26 cellular contexts compared by ENCODE assay signal in the genomic region with DNA sequence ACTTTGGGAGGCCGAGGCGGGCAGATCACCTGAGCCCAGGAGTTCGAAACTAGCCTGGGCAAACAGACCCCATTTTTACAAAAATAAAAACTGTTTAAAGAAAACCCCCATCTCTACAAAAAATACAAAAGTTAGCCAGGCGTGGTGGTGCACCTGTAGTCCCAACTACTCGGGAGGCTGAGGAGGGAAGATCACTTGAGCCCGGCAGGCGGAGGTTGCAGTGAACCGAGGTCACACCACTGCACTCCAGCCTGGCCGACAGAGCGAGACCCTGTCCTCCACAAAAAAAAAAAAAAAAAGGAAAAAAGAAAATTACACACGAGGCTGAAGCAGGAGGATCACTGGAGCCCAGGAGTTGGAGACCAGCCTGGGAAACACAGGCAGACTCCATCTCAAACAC. TPM values are rescaled to one million over a fixed set of nuclear protein-coding genes. Genes with fewer than 3 reads are reported as not detected.
A peak's percentile ranks its signal among the peaks of the same experiment; 100 is the strongest.
DNase-seq lines count a peak whose midpoint lies in the region; ATAC-seq, FAIRE-seq and TF ChIP-seq lines count a peak whose summit lies in the region.
"Had no signal": no experiment of that assay in that cellular context is flagged by ENCODE, and none has a peak within 500 bp of the region (broad histone marks: within the 10 kb centered on the region; RNA-seq: fewer than 3 reads in every experiment).

No MANE protein-coding gene starts in this region.

- peak; percentile 9 for DNase-seq in activated naive CD4-positive, alpha-beta T cell treated with anti-CD3 and anti-CD28 coated beads, Interleukin-2, amount 10 ng/mL, durations not matched to agents 7 days and 5 days
- no peak for DNase-seq in activated naive CD4-positive, alpha-beta T cell treated with anti-CD3 and anti-CD28 coated beads, Interleukin-2, amount 50 U/mL, for 16 hours
- DNase-seq in astrocyte (ENCODE audit: low read depth) (no peak), mesothelial cell of epicardium (ENCODE audit: low spot score in 2 of 2, unreplicated experiment in 2 of 2) (no peak), spleen (peak; percentile 57), A172 (ENCODE audit: low spot score) (no peak)
- DNase-seq: 8988T; activated CD4-positive, alpha-beta T cell treated with anti-CD3 and anti-CD28 coated beads, Interleukin-2, amount 50 U/mL, for 1 hour; activated CD8-positive, alpha-beta memory T cell treated with anti-CD3 and anti-CD28 coated beads, Interleukin-2, amount 50 U/mL, for 48 hours; brain microvascular endothelial cell; Caco-2; effector memory CD8-positive, alpha-beta T cell; HCEC 1CT; islet precursor cell; mucosa of descending colon; NCI-H1105 treated with DMSO at 0.1 percent for 48 hours; NCI-H2029; NCI-H2227 treated with DMSO at 0.1 percent for 48 hours; RPMI8226; SK-N-SH; stimulated activated CD4-positive, alpha-beta T cell treated with anti-CD3 and anti-CD28 coated beads, Interleukin-1b, Interleukin-23, amount 100 ng/mL, for 48 hours had no signal

- H3K4me1 ChIP-seq in astrocyte (ENCODE audit: insufficient read depth, low read length) = peaks cover 27% of the 10 kb centered on the region
- peaks cover 23 to 73% (median 51%) of the 10 kb centered on the region in 6 donors for H3K4me1 ChIP-seq in spleen
- H3K4me1 ChIP-seq: prostate gland had no signal

- no peak overlapping the region for H3K27ac Mint-ChIP-seq in activated naive CD4-positive, alpha-beta T cell treated with anti-CD3 and anti-CD28 coated beads, Interleukin-2, amount 10 ng/mL, durations not matched to agents 7 days and 5 days
- H3K27ac Mint-ChIP-seq in astrocyte (ENCODE audit: unreplicated experiment) (no peak overlapping the region), mesothelial cell of epicardium (peak overlapping the region; percentile 69)

- H3K4me1 Mint-ChIP-seq in activated naive CD4-positive, alpha-beta T cell treated with anti-CD3 and anti-CD28 coated beads, Interleukin-2, amount 10 ng/mL, durations not matched to agents 7 days and 5 days = peaks cover 39% of the 10 kb centered on the region
- H3K4me1 Mint-ChIP-seq in astrocyte (ENCODE audit: low read depth, unreplicated experiment) (peaks cover 14% of the 10 kb centered on the region), mesothelial cell of epicardium (peaks cover 42% of the 10 kb centered on the region)

- H3K27me3 Mint-ChIP-seq in activated naive CD4-positive, alpha-beta T cell treated with anti-CD3 and anti-CD28 coated beads, Interleukin-2, amount 10 ng/mL, durations not matched to agents 7 days and 5 days = no peaks in the 10 kb centered on the region
- H3K27me3 Mint-ChIP-seq in astrocyte (ENCODE audit: low read depth, unreplicated experiment) (no peaks in the 10 kb centered on the region), mesothelial cell of epicardium (ENCODE audit: low read depth) (no peaks in the 10 kb centered on the region)
- H3K27me3 Mint-ChIP-seq: effector memory CD8-positive, alpha-beta T cell had no signal

- CTCF ChIA-PET in activated naive CD4-positive, alpha-beta T cell treated with anti-CD3 and anti-CD28 coated beads, Interleukin-2, amount 10 ng/mL, durations not matched to agents 7 days and 5 days (lab: Charles Lee) = interaction anchor here (0.6 kb wide), 1 partner anchor 220 kb away, joined by 3 read pairs; no protein-coding TSS in a partner anchor

- peaks cover 87% of the 10 kb centered on the region for H3K79me2 ChIP-seq in astrocyte (ENCODE audit: insufficient read depth, low read length)

- H2AFZ ChIP-seq in astrocyte (ENCODE audit: low read depth, low read length) = no peak overlapping the region

- 90 to 94% (median 93%) methylated on average over 11 of the region's 11 CpGs for WGBS in spleen, 5 donors

- no peaks in the 10 kb centered on the region for H3K9me3 ChIP-seq in astrocyte (ENCODE audit: insufficient read depth, low read depth, low read length)
- H3K9me3 ChIP-seq in spleen = no peaks in the 10 kb centered on the region
- H3K9me3 ChIP-seq: Caco-2, mucosa of descending colon, prostate gland, SK-N-SH had no signal

- no peak overlapping the region for H3K4me3 ChIP-seq in astrocyte (ENCODE audit: insufficient read depth, low read depth, low read length)
- no peak overlapping the region for H3K4me3 ChIP-seq in spleen
- H3K4me3 ChIP-seq: mucosa of descending colon, prostate gland had no signal

- ATAC-seq in GM18868 (IDR thresholded peaks at IDR 0.05; ENCODE audit: unreplicated experiment) (no peak), HG03460 (IDR thresholded peaks at IDR 0.05; ENCODE audit: unreplicated experiment) (no peak)
- ATAC-seq: effector memory CD8-positive, alpha-beta T cell; GM12878; mucosa of descending colon had no signal

- H3K9ac ChIP-seq in astrocyte (ENCODE audit: low read length) = no peak overlapping the region
- H3K9ac ChIP-seq: SK-N-SH had no signal

- no peak overlapping the region for H3K4me3 Mint-ChIP-seq in activated naive CD4-positive, alpha-beta T cell treated with anti-CD3 and anti-CD28 coated beads, Interleukin-2, amount 10 ng/mL, durations not matched to agents 7 days and 5 days
- H3K4me3 Mint-ChIP-seq in astrocyte (ENCODE audit: unreplicated experiment) (no peak overlapping the region), mesothelial cell of epicardium (no peak overlapping the region)

- H3K36me3 Mint-ChIP-seq in activated naive CD4-positive, alpha-beta T cell treated with anti-CD3 and anti-CD28 coated beads, Interleukin-2, amount 10 ng/mL, durations not matched to agents 7 days and 5 days = peaks cover 31% of the 10 kb centered on the region
- peaks cover 15% of the 10 kb centered on the region for H3K36me3 Mint-ChIP-seq in astrocyte (ENCODE audit: low read depth, unreplicated experiment)
- peaks cover 22% of the 10 kb centered on the region for H3K36me3 Mint-ChIP-seq in mesothelial cell of epicardium

- H3K36me3 ChIP-seq in astrocyte (ENCODE audit: insufficient read depth, low read length) = no peaks in the 10 kb centered on the region
- no peaks in the 10 kb centered on the region for H3K36me3 ChIP-seq in spleen
- H3K36me3 ChIP-seq: brain microvascular endothelial cell, prostate gland had no signal

- H3K4me2 ChIP-seq in astrocyte (ENCODE audit: low read length) = no peak overlapping the region

- no peak for TF ChIP-seq POLR2A in spleen (IDR thresholded peaks at IDR 0.05)

- no peak for TF ChIP-seq CTCF in astrocyte (IDR thresholded peaks at IDR 0.05; ENCODE audit: insufficient read depth, low read depth, low read length)
- TF ChIP-seq CTCF in mesothelial cell of epicardium (IDR thresholded peaks at IDR 0.05; ENCODE audit: unreplicated experiment) = no peak
- no peak for TF ChIP-seq CTCF in spleen (IDR thresholded peaks at IDR 0.05 in 8 of 11, conservative IDR thresholded peaks at IDR 0.05 in 3 of 11)

- H3K27me3 ChIP-seq in astrocyte (ENCODE audit: insufficient read depth, low read length) = no peaks in the 10 kb centered on the region
- no peaks in the 10 kb centered on the region for H3K27me3 ChIP-seq in spleen (replicated peaks in 1 of 7)
- H3K27me3 ChIP-seq: brain microvascular endothelial cell had no signal

- no peak for FAIRE-seq in astrocyte (lab: Jason Lieb, UNC)
- FAIRE-seq: colon had no signal

- intact Hi-C loops in spleen (cut with DNase I; ENCODE audit: low total_unique reads) = no loop called here

- H4K20me1 ChIP-seq in astrocyte (ENCODE audit: insufficient read depth, low read length) = peaks cover 80% of the 10 kb centered on the region

- H3K27ac ChIP-seq in astrocyte (ENCODE audit: low read depth, low read length) (peak overlapping the region; percentile 3), spleen (no peak overlapping the region)
- H3K27ac ChIP-seq: prostate gland had no signal

- peaks cover 4% of the 10 kb centered on the region for H3K9me3 Mint-ChIP-seq in activated naive CD4-positive, alpha-beta T cell treated with anti-CD3 and anti-CD28 coated beads, Interleukin-2, amount 10 ng/mL, durations not matched to agents 7 days and 5 days
- H3K9me3 Mint-ChIP-seq in astrocyte (ENCODE audit: unreplicated experiment) (peaks cover 17% of the 10 kb centered on the region), mesothelial cell of epicardium (peaks cover 5% of the 10 kb centered on the region)
- H3K9me3 Mint-ChIP-seq: effector memory CD8-positive, alpha-beta T cell had no signal

RNA-seq across cellular contexts. Expression of a gene that starts 3.2 kb away (rescaled TPM):
- total RNA-seq in astrocyte = 27.3 and 34.8 TPM in 2 replicates
- 62.4 to 64.4 TPM (median 63.3 TPM) in 3 replicates for total RNA-seq in mesothelial cell of epicardium
- total RNA-seq in spleen = 10 to 100 TPM; 18.6 to 34.3 (median 20.0) TPM
- polyA plus RNA-seq in spleen = 1 to 10 TPM; 2.4 to 4.1 (median 2.8) TPM
- 30.7 TPM in 2 replicates for total RNA-seq in A172 (2014; rRNA removed; shearing (Covaris generic))

RNA-seq across cellular contexts. Expression of a gene that starts 57.1 kb away (rescaled TPM):
- total RNA-seq in astrocyte (31.8 and 32.5 TPM in 2 replicates), mesothelial cell of epicardium (31.7 to 33.8 TPM (median 32.0 TPM) in 3 replicates), spleen (10 to 100 TPM; 32.3 to 45.8 (median 34.0) TPM)
- polyA plus RNA-seq in spleen = 10 to 100 TPM; 28.0 to 45.3 (median 35.0) TPM
- 113 and 145 TPM in 2 replicates for total RNA-seq in A172 (2014; rRNA removed; shearing (Covaris generic))

Comparison
In these comparisons a context has a peak if more than half of its experiments do, and no peak if none do; other contexts are left out.
1. DNase-seq: peak in activated naive CD4-positive, alpha-beta T cell treated with anti-CD3 and anti-CD28 coated beads, Interleukin-2, amount 10 ng/mL, durations not matched to agents 7 days and 5 days (single experiment) and spleen (single experiment); none in activated naive CD4-positive, alpha-beta T cell treated with anti-CD3 and anti-CD28 coated beads, Interleukin-2, amount 50 U/mL, for 16 hours (single experiment), astrocyte (single experiment), mesothelial cell of epicardium (0 of 2) and A172 (single experiment).